ENCODE assay signal across 10 cellular contexts in genomic region chr15:85473455-85473854, GRCh38.
A peak's percentile ranks its signal among the peaks of the same experiment; 100 is the strongest.
DNase-seq lines count a peak whose midpoint lies in the region; ATAC-seq and TF ChIP-seq lines count a peak whose summit lies in the region.
"Had no signal": no experiment of that assay in that cellular context is flagged by ENCODE, and none has a peak within 500 bp of the region (broad histone marks: within the 10 kb centered on the region; RNA-seq: fewer than 3 reads in every experiment).

No MANE protein-coding gene starts in this region.

- no peak overlapping the region for H2AFZ ChIP-seq in fibroblast of lung (ENCODE audit: low read length)

- intact Hi-C loops in left ventricle myocardium superior (cut with micrococcal nuclease): no loop called here
- intact Hi-C loops in heart right ventricle (cut with DNase I): loop anchor here in 2 of 10 donors (10.0 kb wide), 2 partner anchors 89 to 361 kb away; partner anchors contain the start of gene AKAP13 (in 1 of the 2)
- intact Hi-C loops in vagina (cut with DNase I): no loop called here

- H4K20me1 ChIP-seq in fibroblast of lung (ENCODE audit: control insufficient read depth, extremely low read depth, insufficient read depth, low read length): no peaks in the 10 kb centered on the region

- H3K9me3 ChIP-seq in heart right ventricle: no peaks in the 10 kb centered on the region
- H3K9me3 ChIP-seq in fibroblast of lung (ENCODE audit: control insufficient read depth, insufficient read depth, low read depth, low read length): no peaks in the 10 kb centered on the region
- H3K9me3 ChIP-seq in vagina: no peaks in the 10 kb centered on the region

- ATAC-seq in left ventricle myocardium superior (peak; percentile 6), heart right ventricle (no peak)

- H3K27me3 ChIP-seq in heart right ventricle: no peaks in the 10 kb centered on the region
- no peaks in the 10 kb centered on the region for H3K27me3 ChIP-seq in fibroblast of lung (ENCODE audit: control insufficient read depth, insufficient read depth, low read length)
- no peaks in the 10 kb centered on the region for H3K27me3 ChIP-seq in vagina

- H3K4me3 ChIP-seq in heart right ventricle (no peak overlapping the region), fibroblast of lung (replicated peaks in 1 of 4; ENCODE audit: control extremely low read depth in 1 of 4, insufficient read depth in 1 of 4, low read depth in 3 of 4, low read length in 4 of 4) (no peak overlapping the region), vagina (no peak overlapping the region)

- DNase-seq in left ventricle myocardium superior (no peak), heart right ventricle (no peak), NCI-H82 treated with DMSO at 0.1 percent for 48 hours (lab: John Stamatoyannopoulos, UW; ENCODE audit: unreplicated experiment) (peak; percentile 89), fibroblast of lung (ENCODE audit: low read depth in 2 of 2) (peak; percentile 44 to 78), vagina (ENCODE audit: extremely low spot score in 2 of 2) (no peak), HK-2 (ENCODE audit: unreplicated experiment) (no peak), caudate nucleus (lab: John Stamatoyannopoulos, UW) (no peak), DMS114 treated with DMSO at 0.1 percent for 48 hours (lab: John Stamatoyannopoulos, UW; ENCODE audit: unreplicated experiment) (no peak)
- DNase-seq: activated CD8-positive, alpha-beta memory T cell treated with anti-CD3 and anti-CD28 coated beads, Interleukin-2, amount 50 U/mL, for 48 hours; stimulated activated CD4-positive, alpha-beta T cell treated with anti-CD3 and anti-CD28 coated beads, Interleukin-2, amount 100 ng/mL, for 48 hours had no signal

- peaks cover 34% of the 10 kb centered on the region for H3K79me2 ChIP-seq in fibroblast of lung (ENCODE audit: control insufficient read depth, insufficient read depth, low read length)

- H3K36me3 ChIP-seq in heart right ventricle (no peaks in the 10 kb centered on the region), fibroblast of lung (ENCODE audit: control insufficient read depth, insufficient read depth, low read length) (no peaks in the 10 kb centered on the region), vagina (no peaks in the 10 kb centered on the region)

- H3K4me1 ChIP-seq in heart right ventricle (peaks cover 15 to 96% (median 70%) of the 10 kb centered on the region in 9 donors), fibroblast of lung (ENCODE audit: control insufficient read depth, extremely low read depth, insufficient read depth, low read length) (peaks cover 15% of the 10 kb centered on the region), vagina (peaks cover 65% of the 10 kb centered on the region)

- TF ChIP-seq CTCF in heart right ventricle (IDR thresholded peaks at IDR 0.05) (no peak), fibroblast of lung (conservative IDR thresholded peaks at IDR 0.05 in 1 of 2, IDR thresholded peaks at IDR 0.05 in 1 of 2; ENCODE audit: low read depth in 1 of 2, low read length in 2 of 2) (no peak), vagina (IDR thresholded peaks at IDR 0.05) (no peak)

- H3K4me2 ChIP-seq in fibroblast of lung (ENCODE audit: extremely low read depth, insufficient read depth, low read length): peak overlapping the region; percentile 42

- H3K27ac ChIP-seq in heart right ventricle: peak overlapping the region in 1 of 10 donors; percentile 25
- H3K27ac ChIP-seq in fibroblast of lung (ENCODE audit: insufficient read depth, low read length): no peak overlapping the region
- peak overlapping the region; percentile 0 for H3K27ac ChIP-seq in vagina
- H3K27ac ChIP-seq in caudate nucleus (ENCODE audit: low read depth, low read length): no peak overlapping the region

- no peak overlapping the region for H3K9ac ChIP-seq in fibroblast of lung (ENCODE audit: insufficient read depth, low read length)

- WGBS in heart right ventricle, 2 donors: 27 to 46% methylated on average over 3 of the region's 3 CpGs

- no peak for TF ChIP-seq POLR2A in vagina (IDR thresholded peaks at IDR 0.05)

Comparison
In these comparisons a context has a peak if more than half of its experiments do, and no peak if none do; other contexts are left out.
1. DNase-seq: peak in NCI-H82 treated with DMSO at 0.1 percent for 48 hours (single experiment) and fibroblast of lung (2 of 2); none in left ventricle myocardium superior (single experiment), heart right ventricle (0 of 2), vagina (0 of 2), HK-2 (single experiment), caudate nucleus (0 of 61) and DMS114 treated with DMSO at 0.1 percent for 48 hours (single experiment).